22 cellular contexts compared by ENCODE assay signal in genomic region chr9:99588747-99589146, GRCh38.
"Had no signal": no experiment of that assay in that cellular context is flagged by ENCODE, and none has a peak within 500 bp of the region (broad histone marks: within the 10 kb centered on the region; RNA-seq: fewer than 3 reads in every experiment).

No MANE protein-coding gene starts in this region.

- DNase-seq: KBM-7, NCI-H1092, NCI-H1105 treated with DMSO at 0.1 percent for 48 hours, NCI-H1417 treated with DMSO at 0.1 percent for 48 hours, NCI-H146, NCI-H1694 treated with DMSO at 0.1 percent for 48 hours, NCI-H2029, NCI-H2081 treated with DMSO at 0.1 percent for 48 hours, NCI-H2171, NCI-H226, NCI-H446, NCI-H510A, NCI-H524 treated with DMSO at 0.1 percent for 48 hours, NCI-H69, NCI-H774, Right ventricle myocardium superior, RPMI8226, SIG-M5, SW 1271 had no signal

- H3K4me3 Mint-ChIP-seq: IgD-negative memory B cell had no signal

- H3K4me3 ChIP-seq: SJSA1, SK-N-MC had no signal

- H3K36me3 Mint-ChIP-seq: IgD-negative memory B cell had no signal

- H3K9me3 ChIP-seq: SJSA1 had no signal

- H3K4me1 ChIP-seq: SJSA1 had no signal

- H3K27ac ChIP-seq: SJSA1, SK-N-MC had no signal

- H3K27ac Mint-ChIP-seq: IgD-negative memory B cell had no signal

- H3K9me3 Mint-ChIP-seq: IgD-negative memory B cell had no signal

- H3K36me3 ChIP-seq: SJSA1 had no signal

- H3K27me3 ChIP-seq: SJSA1 had no signal
